Comparison of ENCODE assay signal across 24 cellular contexts in the genomic region with DNA sequence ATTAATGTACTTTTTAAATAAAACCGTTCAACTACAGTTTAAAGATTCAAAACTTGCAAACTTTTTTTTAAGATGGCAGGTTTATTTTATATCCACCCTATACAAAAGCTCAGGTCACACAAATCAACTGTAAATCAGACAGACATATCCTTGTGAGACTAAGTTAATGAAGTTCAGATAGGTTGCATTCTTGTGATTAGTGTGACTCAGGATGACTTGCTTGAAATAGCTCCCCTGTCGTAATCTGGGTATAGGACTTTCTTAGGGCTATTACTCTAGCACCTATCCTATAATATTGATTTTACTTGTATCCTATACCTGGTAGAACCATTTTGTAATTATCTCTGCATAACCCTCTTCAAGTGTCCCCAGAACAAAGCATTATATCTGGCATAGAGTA. TPM values are rescaled to one million over a fixed set of nuclear protein-coding genes. Genes with fewer than 3 reads are reported as not detected.
DNase-seq lines count a peak whose midpoint lies in the region; ATAC-seq and TF ChIP-seq lines count a peak whose summit lies in the region.
"Had no signal": no experiment of that assay in that cellular context is flagged by ENCODE, and none has a peak within 500 bp of the region (broad histone marks: within the 10 kb centered on the region; RNA-seq: fewer than 3 reads in every experiment).

No MANE protein-coding gene starts in this region.

- H3K27me3 ChIP-seq in mammary epithelial cell (ENCODE audit: insufficient read depth, low read length), result no peaks in the 10 kb centered on the region
- H3K27me3 ChIP-seq in CD8-positive, alpha-beta T cell (ENCODE audit: insufficient read depth, low read length), result no peaks in the 10 kb centered on the region
- H3K27me3 ChIP-seq: BE2C had no signal

- H3K4me3 Mint-ChIP-seq in CD8-positive, alpha-beta T cell, result no peak overlapping the region
- H3K4me3 Mint-ChIP-seq in immature natural killer cell, result no peak overlapping the region
- H3K4me3 Mint-ChIP-seq in activated naive CD4-positive, alpha-beta T cell treated with anti-CD3 and anti-CD28 coated beads for 36 hours, result no peak overlapping the region
- H3K4me3 Mint-ChIP-seq: activated naive CD8-positive, alpha-beta T cell; activated T-cell treated with anti-CD3 and anti-CD28 coated beads, Interleukin-2, amount 50 U/mL, for 72 hours; brain; GM23338; naive thymus-derived CD8-positive, alpha-beta T cell had no signal

- no peaks in the 10 kb centered on the region for H3K27me3 Mint-ChIP-seq in CD8-positive, alpha-beta T cell (ENCODE audit: low read depth)
- H3K27me3 Mint-ChIP-seq in immature natural killer cell (ENCODE audit: low read depth in 3 of 3), result no peaks in the 10 kb centered on the region
- H3K27me3 Mint-ChIP-seq in activated naive CD4-positive, alpha-beta T cell treated with anti-CD3 and anti-CD28 coated beads for 36 hours (ENCODE audit: low read depth), result no peaks in the 10 kb centered on the region
- H3K27me3 Mint-ChIP-seq: activated naive CD8-positive, alpha-beta T cell; naive thymus-derived CD8-positive, alpha-beta T cell had no signal

- no peaks in the 10 kb centered on the region for H3K79me2 ChIP-seq in mammary epithelial cell (ENCODE audit: insufficient read depth, low read length)

- intact Hi-C loops in mammary epithelial cell (cut with micrococcal nuclease), result no loop called here
- intact Hi-C loops in CD8-positive, alpha-beta T cell (cut with DNase I, micrococcal nuclease), result no loop called here
- intact Hi-C loops in activated naive CD4-positive, alpha-beta T cell treated with anti-CD3 and anti-CD28 coated beads for 36 hours (cut with micrococcal nuclease), result no loop called here

- CTCF ChIA-PET in mammary epithelial cell (lab: Charles Lee; ENCODE audit: low non-redundant PET), result interaction anchor here (0.6 kb wide), 1 partner anchor 90 kb away, joined by 3 read pairs; no protein-coding TSS in a partner anchor
- CTCF ChIA-PET in CD8-positive, alpha-beta T cell (lab: Charles Lee), result no interaction called here
- CTCF ChIA-PET in activated naive CD4-positive, alpha-beta T cell treated with anti-CD3 and anti-CD28 coated beads for 36 hours (lab: Charles Lee), result no interaction called here

- no TSS peak for BruUV-seq in mammary epithelial cell (replicated peaks; lab: Mats Ljungman, UMichigan)

- TF ChIP-seq CTCF in mammary epithelial cell (conservative IDR thresholded peaks at IDR 0.05 in 1 of 2, IDR thresholded peaks at IDR 0.05 in 1 of 2; ENCODE audit: extremely low read depth in 1 of 2, insufficient read depth in 1 of 2, low read depth in 1 of 2, low read length in 2 of 2), result no peak
- TF ChIP-seq CTCF in CD8-positive, alpha-beta T cell (IDR thresholded peaks at IDR 0.05), result no peak

- 70% methylated on average over 2 of the region's 2 CpGs for WGBS in mammary epithelial cell (ENCODE audit: low coverage, missing lambda C conversion rate)

- POLR2A ChIA-PET in CD8-positive, alpha-beta T cell (lab: Charles Lee), result no interaction called here

- H3K4me1 ChIP-seq in mammary epithelial cell (ENCODE audit: insufficient read depth, low read length), result no peaks in the 10 kb centered on the region
- H3K4me1 ChIP-seq in CD8-positive, alpha-beta T cell (ENCODE audit: insufficient read depth, low read length), result no peaks in the 10 kb centered on the region
- H3K4me1 ChIP-seq: BE2C, Caco-2 had no signal

- H3K36me3 Mint-ChIP-seq in CD8-positive, alpha-beta T cell, result no peaks in the 10 kb centered on the region
- no peaks in the 10 kb centered on the region for H3K36me3 Mint-ChIP-seq in immature natural killer cell
- no peaks in the 10 kb centered on the region for H3K36me3 Mint-ChIP-seq in activated naive CD4-positive, alpha-beta T cell treated with anti-CD3 and anti-CD28 coated beads for 36 hours (ENCODE audit: low read depth)
- H3K36me3 Mint-ChIP-seq: activated naive CD8-positive, alpha-beta T cell; brain had no signal

- no peak overlapping the region for H3K27ac Mint-ChIP-seq in CD8-positive, alpha-beta T cell
- no peak overlapping the region for H3K27ac Mint-ChIP-seq in immature natural killer cell
- H3K27ac Mint-ChIP-seq in activated naive CD4-positive, alpha-beta T cell treated with anti-CD3 and anti-CD28 coated beads for 36 hours, result no peak overlapping the region
- H3K27ac Mint-ChIP-seq: activated naive CD8-positive, alpha-beta T cell; activated T-cell treated with anti-CD3 and anti-CD28 coated beads, Interleukin-2, amount 50 U/mL, for 72 hours; brain; GM23338; naive thymus-derived CD8-positive, alpha-beta T cell had no signal

- H3K4me3 ChIP-seq in mammary epithelial cell (replicated peaks in 1 of 3; ENCODE audit: insufficient read depth in 1 of 3, low read depth in 2 of 3, low read length in 3 of 3), result no peak overlapping the region
- H3K4me3 ChIP-seq in CD8-positive, alpha-beta T cell (ENCODE audit: low read depth, low read length), result no peak overlapping the region
- H3K4me3 ChIP-seq: GM23338 had no signal

- no peak overlapping the region for H2AFZ ChIP-seq in mammary epithelial cell (ENCODE audit: low read depth, low read length)
- H2AFZ ChIP-seq: GM23338 had no signal

- H3K27ac ChIP-seq in mammary epithelial cell (ENCODE audit: insufficient read depth, low read depth, low read length), result no peak overlapping the region
- no peak overlapping the region for H3K27ac ChIP-seq in CD8-positive, alpha-beta T cell (ENCODE audit: low read depth, low read length)

- H3K9me3 ChIP-seq in mammary epithelial cell (replicated peaks; ENCODE audit: insufficient read depth, low read length), result peaks cover 2% of the 10 kb centered on the region
- no peaks in the 10 kb centered on the region for H3K9me3 ChIP-seq in CD8-positive, alpha-beta T cell (ENCODE audit: low read length)
- H3K9me3 ChIP-seq: BE2C, Caco-2 had no signal

- H3K9me3 Mint-ChIP-seq in CD8-positive, alpha-beta T cell, result no peaks in the 10 kb centered on the region
- H3K9me3 Mint-ChIP-seq in immature natural killer cell, result peaks cover 4 to 49% (median 12%) of the 10 kb centered on the region in 6 donors
- H3K9me3 Mint-ChIP-seq in activated naive CD4-positive, alpha-beta T cell treated with anti-CD3 and anti-CD28 coated beads for 36 hours, result peaks cover 1% of the 10 kb centered on the region

- no peak overlapping the region for H3K4me2 ChIP-seq in mammary epithelial cell (ENCODE audit: insufficient read depth, low read depth, low read length)
- H3K4me2 ChIP-seq: GM23338 had no signal

- in situ Hi-C loops in mammary epithelial cell (cut with MboI; ENCODE audit: low sequenced_read_pairs in 2 of 2), result no loop called here

- H3K9ac ChIP-seq in mammary epithelial cell (ENCODE audit: insufficient read depth, low read length), result no peak overlapping the region

- no peaks in the 10 kb centered on the region for H4K20me1 ChIP-seq in mammary epithelial cell (ENCODE audit: insufficient read depth, low read length)

- DNase-seq in EH (ENCODE audit: low read depth) (peak; percentile 51), NCI-H226 (peak; percentile 40), mammary epithelial cell (peak; percentile 24), kidney glomerular epithelial cell (lab: John Stamatoyannopoulos, UW) (peak; percentile 7), DMS 273 (lab: John Stamatoyannopoulos, UW; ENCODE audit: unreplicated experiment) (no peak), immature natural killer cell (no peak)
- DNase-seq in CD8-positive, alpha-beta T cell, result no peak
- DNase-seq in activated naive CD4-positive, alpha-beta T cell treated with anti-CD3 and anti-CD28 coated beads for 36 hours, result no peak
- DNase-seq: activated T-cell treated with anti-CD3 and anti-CD28 coated beads, Interleukin-2, amount 50 U/mL, for 72 hours; BE2C; Caco-2; Karpas-422; left cardiac atrium; naive thymus-derived CD8-positive, alpha-beta T cell; NCI-H1092; NCI-H1930; NCI-H510A; right cardiac atrium; stimulated activated CD8-positive, alpha-beta memory T cell treated with anti-CD3 and anti-CD28 coated beads, Interleukin-4, amount 100 ng/mL, for 48 hours had no signal

- no peaks in the 10 kb centered on the region for H3K4me1 Mint-ChIP-seq in CD8-positive, alpha-beta T cell (ENCODE audit: low read depth)
- H3K4me1 Mint-ChIP-seq in immature natural killer cell, result no peaks in the 10 kb centered on the region
- H3K4me1 Mint-ChIP-seq in activated naive CD4-positive, alpha-beta T cell treated with anti-CD3 and anti-CD28 coated beads for 36 hours (ENCODE audit: low read depth), result no peaks in the 10 kb centered on the region
- H3K4me1 Mint-ChIP-seq: brain; naive thymus-derived CD8-positive, alpha-beta T cell had no signal

- ATAC-seq in CD8-positive, alpha-beta T cell, result no peak
- ATAC-seq: activated T-cell treated with anti-CD3 and anti-CD28 coated beads, Interleukin-2, amount 50 U/mL, for 72 hours; GM23338; left cardiac atrium; naive thymus-derived CD8-positive, alpha-beta T cell; right cardiac atrium; Right ventricle myocardium inferior had no signal

- dilution Hi-C loops in mammary epithelial cell (cut with HindIII; ENCODE audit: low sequenced_read_pairs), result no loop called here

- no peaks in the 10 kb centered on the region for H3K36me3 ChIP-seq in mammary epithelial cell (ENCODE audit: insufficient read depth, low read length)
- H3K36me3 ChIP-seq in CD8-positive, alpha-beta T cell (ENCODE audit: insufficient read depth, low read length), result no peaks in the 10 kb centered on the region
- H3K36me3 ChIP-seq: BE2C had no signal

RNA-seq across cellular contexts. Expression of a gene that starts 9.5 kb away (rescaled TPM):
- 1 to 10 TPM; 1.4 to 6.3 TPM for total RNA-seq in mammary epithelial cell
- polyA plus RNA-seq in mammary epithelial cell, result 0.23 TPM
- 0.67 TPM for polyA minus RNA-seq in mammary epithelial cell
- not detected for total RNA-seq in CD8-positive, alpha-beta T cell
- polyA plus RNA-seq in immature natural killer cell, result not detected
- total RNA-seq in activated naive CD4-positive, alpha-beta T cell treated with anti-CD3 and anti-CD28 coated beads for 36 hours, result not detected
- total RNA-seq: activated T-cell treated with anti-CD3 and anti-CD28 coated beads, Interleukin-2, amount 50 U/mL, for 72 hours; G401; naive thymus-derived CD8-positive, alpha-beta T cell had no signal
- polyA plus RNA-seq: naive thymus-derived CD8-positive, alpha-beta T cell had no signal

Comparison
In these comparisons a context has a peak if more than half of its experiments do, and no peak if none do; other contexts are left out.
1. DNase-seq: peak in EH (single experiment), NCI-H226 (single experiment), mammary epithelial cell (single experiment) and kidney glomerular epithelial cell (single experiment); none in DMS 273 (single experiment), CD8-positive, alpha-beta T cell (0 of 7), immature natural killer cell (0 of 3) and activated naive CD4-positive, alpha-beta T cell treated with anti-CD3 and anti-CD28 coated beads for 36 hours (single experiment).